ENCODE assay signal across 32 cellular contexts in genomic region chr13:52995946-52996345, GRCh38. TPM values are rescaled to one million over a fixed set of nuclear protein-coding genes. Genes with fewer than 3 reads are reported as not detected.
"Had no signal": no experiment of that assay in that cellular context is flagged by ENCODE, and none has a peak within 500 bp of the region (broad histone marks: within the 10 kb centered on the region; RNA-seq: fewer than 3 reads in every experiment).

No MANE protein-coding gene starts in this region.

- DNase-seq: Kasumi-1, MG63, MM.1S, MV-4-11, NCI-H1048, NCI-H1092, NCI-H1092 treated with DMSO at 0.1 percent for 48 hours, NCI-H1105, NCI-H1436, NCI-H1436 treated with DMSO at 0.1 percent for 48 hours, NCI-H1694, NCI-H1694 treated with DMSO at 0.1 percent for 48 hours, NCI-H187, NCI-H187 treated with DMSO at 0.1 percent for 48 hours, NCI-H1930, NCI-H2029, NCI-H2029 treated with DMSO at 0.1 percent for 48 hours, NCI-H2081, NCI-H2081 treated with DMSO at 0.1 percent for 48 hours, NCI-H2107, NCI-H2171, NCI-H2227 treated with DMSO at 0.1 percent for 48 hours, NCI-H226, NCI-H345, NCI-H446, NCI-H446 treated with DMSO at 0.1 percent for 48 hours, NCI-H510A, NCI-H510A treated with DMSO at 0.1 percent for 48 hours had no signal

- H3K36me3 ChIP-seq: MG63 had no signal

- H3K4me3 ChIP-seq: MG63 had no signal

- H3K9me3 ChIP-seq: MG63 had no signal

RNA-seq across cellular contexts. Expression of gene OLFM4, which starts 32.7 kb away (rescaled TPM):
- total RNA-seq: LHCN-M2, M059J, MCF 10A, NCI-H460 had no signal
